In genomic region chr17:49908782-49909714, GRCh38 we compare ENCODE assay signal across 20 cellular contexts. TPM values are rescaled to one million over a fixed set of nuclear protein-coding genes. Genes with fewer than 3 reads are reported as not detected.
DNase-seq lines count a peak whose midpoint lies in the region; ATAC-seq, FAIRE-seq and TF ChIP-seq lines count a peak whose summit lies in the region.
"Had no signal": no experiment of that assay in that cellular context is flagged by ENCODE, and none has a peak within 500 bp of the region (broad histone marks: within the 10 kb centered on the region; RNA-seq: fewer than 3 reads in every experiment).

No MANE protein-coding gene starts in this region.

- H4K20me1 ChIP-seq in GM12878 (ENCODE audit: control insufficient read depth, insufficient read depth), result no peaks in the 10 kb centered on the region

- peak overlapping the region; percentile 31 for H3K4me3 Mint-ChIP-seq in activated naive CD8-positive, alpha-beta T cell
- no peak overlapping the region for H3K4me3 Mint-ChIP-seq in activated naive CD8-positive, alpha-beta T cell treated with anti-CD3 and anti-CD28 coated beads for 36 hours
- H3K4me3 Mint-ChIP-seq in mesothelial cell of epicardium, result peak overlapping the region; percentile 52

- no peaks in the 10 kb centered on the region for H3K4me1 ChIP-seq in GM12878 (ENCODE audit: control insufficient read depth, insufficient read depth, low read length)

- DNase-seq in activated naive CD8-positive, alpha-beta T cell treated with anti-CD3 and anti-CD28 coated beads for 36 hours, result no peak
- DNase-seq in GM12878 (ENCODE audit: low read depth, low spot score), result no peak
- DNase-seq in mesothelial cell of epicardium (ENCODE audit: low spot score in 2 of 2, unreplicated experiment in 2 of 2), result no peak
- DNase-seq in urothelium cell line (ENCODE audit: low spot score), result no peak
- DNase-seq in dedifferentiated amniotic fluid mesenchymal stem cell (ENCODE audit: extremely low spot score), result no peak
- no peak for DNase-seq in T1000 (lab: John Stamatoyannopoulos, UW)
- DNase-seq: 8988T, COR-L47, DMS153, NCI-H1436, NCI-H2107, NCI-H510A had no signal

- H3K9me3 ChIP-seq in GM12878 (replicated peaks; ENCODE audit: control insufficient read depth, insufficient read depth, low read length), result no peaks in the 10 kb centered on the region

- H3K27ac Mint-ChIP-seq in activated naive CD8-positive, alpha-beta T cell, result no peak overlapping the region
- no peak overlapping the region for H3K27ac Mint-ChIP-seq in activated naive CD8-positive, alpha-beta T cell treated with anti-CD3 and anti-CD28 coated beads for 36 hours
- no peak overlapping the region for H3K27ac Mint-ChIP-seq in mesothelial cell of epicardium

- no peaks in the 10 kb centered on the region for H3K79me2 ChIP-seq in GM12878 (ENCODE audit: control insufficient read depth, insufficient read depth, low read length)

- H2AFZ ChIP-seq in GM12878 (ENCODE audit: control insufficient read depth, low read depth, low read length), result no peak overlapping the region

- peaks cover 10% of the 10 kb centered on the region for H3K4me1 Mint-ChIP-seq in activated naive CD8-positive, alpha-beta T cell (ENCODE audit: low read depth)
- H3K4me1 Mint-ChIP-seq in activated naive CD8-positive, alpha-beta T cell treated with anti-CD3 and anti-CD28 coated beads for 36 hours, result peaks cover 6% of the 10 kb centered on the region
- peaks cover 38% of the 10 kb centered on the region for H3K4me1 Mint-ChIP-seq in mesothelial cell of epicardium

- POLR2A ChIA-PET in GM12878 (lab: Charles Lee), result no interaction called here

- no peak for TF ChIP-seq EP300 in GM12878 (IDR thresholded peaks at IDR 0.05; ENCODE audit: borderline replicate concordance in 1 of 2, control insufficient read depth in 1 of 2, low read depth in 2 of 2, low read length in 2 of 2)

- SMC1A ChIA-PET in GM12878 (lab: Charles Lee; ENCODE audit: uncharacterized antibody, unreplicated experiment), result no interaction called here

- FAIRE-seq in GM12878 (lab: Jason Lieb, UNC), result no peak
- peak; percentile 92 for FAIRE-seq in urothelium cell line (lab: Jason Lieb, UNC)
- FAIRE-seq: GM12892, K562 had no signal

- 25% methylated on average over 23 of the region's 23 CpGs for WGBS in GM12878 (ENCODE audit: insufficient coverage, insufficient replicate concordance, low lambda C conversion rate, missing lambda C conversion rate)

- in situ Hi-C loops in GM12878 (cut with MboI), result no loop called here

- H3K27ac ChIP-seq in GM12878 (ENCODE audit: control insufficient read depth, insufficient read depth), result no peak overlapping the region
- H3K27ac ChIP-seq: C4-2B, RWPE1, SJSA1 had no signal

- no peaks in the 10 kb centered on the region for H3K36me3 ChIP-seq in GM12878 (ENCODE audit: control insufficient read depth in 2 of 2, insufficient read depth in 2 of 2, low read length in 1 of 2)
- H3K36me3 ChIP-seq: SJSA1 had no signal

- H3K36me3 Mint-ChIP-seq in activated naive CD8-positive, alpha-beta T cell, result peaks cover 4% of the 10 kb centered on the region
- H3K36me3 Mint-ChIP-seq in activated naive CD8-positive, alpha-beta T cell treated with anti-CD3 and anti-CD28 coated beads for 36 hours, result no peaks in the 10 kb centered on the region
- H3K36me3 Mint-ChIP-seq in mesothelial cell of epicardium, result no peaks in the 10 kb centered on the region

- no peak for TF ChIP-seq CTCF in GM12878 (IDR thresholded peaks at IDR 0.05 in 2 of 3, conservative IDR thresholded peaks at IDR 0.05 in 1 of 3; ENCODE audit: control insufficient read depth in 2 of 3, extremely low read depth in 1 of 3, insufficient read depth in 1 of 3, low read depth in 3 of 3, low read length in 3 of 3)
- no peak for TF ChIP-seq CTCF in mesothelial cell of epicardium (IDR thresholded peaks at IDR 0.05; ENCODE audit: unreplicated experiment)

- no TSS peak for BruUV-seq in GM12878 (replicated peaks; lab: Mats Ljungman, UMichigan)

- no peak overlapping the region for H3K4me3 ChIP-seq in GM12878
- H3K4me3 ChIP-seq: K562, SJSA1 had no signal

- no peak for TF ChIP-seq POLR2A in GM12878 (IDR thresholded peaks at IDR 0.05; ENCODE audit: low read depth, low read length)

- no peak overlapping the region for H3K9ac ChIP-seq in GM12878 (ENCODE audit: control insufficient read depth, insufficient read depth, low read length)

- ATAC-seq in GM12878 (no peak), HG03196 (IDR thresholded peaks at IDR 0.05; ENCODE audit: unreplicated experiment) (no peak)
- ATAC-seq: HCT116, K562 had no signal

- no peak for TF ChIP-seq RAD21 in GM12878 (IDR thresholded peaks at IDR 0.05; ENCODE audit: insufficient read depth, low read depth, low read length)

- CTCF ChIA-PET in GM12878 (lab: Yijun Ruan, JAX), result interaction anchor here (0.7 to 1.2 kb wide), 2 partner anchors 47 to 89 kb away, joined by 3 read pairs; no protein-coding TSS in a partner anchor

- H3K9me3 Mint-ChIP-seq in activated naive CD8-positive, alpha-beta T cell (ENCODE audit: low read depth), result no peaks in the 10 kb centered on the region
- no peaks in the 10 kb centered on the region for H3K9me3 Mint-ChIP-seq in activated naive CD8-positive, alpha-beta T cell treated with anti-CD3 and anti-CD28 coated beads for 36 hours
- H3K9me3 Mint-ChIP-seq in mesothelial cell of epicardium, result no peaks in the 10 kb centered on the region

- H3K27me3 Mint-ChIP-seq in activated naive CD8-positive, alpha-beta T cell, result peaks cover 37% of the 10 kb centered on the region
- H3K27me3 Mint-ChIP-seq in activated naive CD8-positive, alpha-beta T cell treated with anti-CD3 and anti-CD28 coated beads for 36 hours, result peaks cover 89% of the 10 kb centered on the region
- peaks cover 63% of the 10 kb centered on the region for H3K27me3 Mint-ChIP-seq in mesothelial cell of epicardium (ENCODE audit: low read depth)

- peaks cover 12 to 26% of the 10 kb centered on the region in 2 experiments; a peak in 3 of 4 replicates for H3K27me3 ChIP-seq in GM12878 (replicated peaks in 1 of 2; ENCODE audit: control insufficient read depth in 2 of 2, insufficient read depth in 2 of 2, low read length in 1 of 2)

- intact Hi-C loops in GM12878 (cut with micrococcal nuclease; ENCODE audit: unreplicated experiment), result no loop called here

- H3K4me2 ChIP-seq in GM12878 (ENCODE audit: control insufficient read depth, insufficient read depth), result no peak overlapping the region

- RAD21 ChIA-PET in GM12878 (lab: Charles Lee; ENCODE audit: unreplicated experiment), result no interaction called here

TF ChIP-seq in GM12878, 131 proteins besides CTCF, POLR2A, EP300 and RAD21 (continues in another document):
- TF ChIP-seq WRNIP1 (IDR thresholded peaks at IDR 0.05; ENCODE audit: borderline replicate concordance, low read depth, low read length), result no peak
- TF ChIP-seq ZBTB4 (CRISPR knock-in tag; IDR thresholded peaks at IDR 0.05), result no peak
- no peak for TF ChIP-seq RUNX3 (IDR thresholded peaks at IDR 0.05; ENCODE audit: low read length)

RNA-seq across cellular contexts. Expression of gene DLX4, which starts 59.9 kb away (rescaled TPM):
- under 1 TPM; 0.62 to 0.70 TPM for total RNA-seq in activated naive CD8-positive, alpha-beta T cell treated with anti-CD3 and anti-CD28 coated beads for 36 hours
- total RNA-seq in GM12878 (2013; cell fraction: nucleolus; rRNA removed), result not detected in 2 replicates
- total RNA-seq in GM12878 (2014; rRNA removed) (0.17 TPM in 1 of 2 replicates, not detected in the other), GM12878 (2014; rRNA removed; fragmentation: Illumina TruSeq; extraction: Trizol) (0.09 TPM in 1 of 2 replicates, not detected in the other), GM12878 (2021) (0.23 and 0.43 TPM in 2 replicates), mesothelial cell of epicardium (2.6 to 2.8 TPM (median 2.7 TPM) in 3 replicates)
- not detected for polyA plus RNA-seq in GM12878 (2011; ENCODE audit: low read depth)
- polyA plus RNA-seq in GM12878 (2011; rRNA removed) (0.15 and 0.26 TPM in 2 replicates), GM12878 (2014; fragmentation: Illumina TruSeq; extraction: Trizol) (0.13 and 0.24 TPM in 2 replicates), GM12878 (2014; fragmentation: Nextera tagmentation; extraction: Ambion mirVana) (under 1 TPM; 0.05 to 0.09 TPM), GM12878 (2014; rRNA removed) (0.29 and 0.43 TPM in 2 replicates), GM12878 (2016; fragmentation: Nextera tagmentation; extraction: Ambion mirVana) (under 1 TPM; 0.13 to 0.16 TPM)
- 0.16 and 0.27 TPM in 2 replicates for polyA plus RNA-seq in GM12878 (2011; cell fraction: cytosol; rRNA removed)
- polyA plus RNA-seq in GM12878 (2011; cell fraction: nucleus; rRNA removed), result 3.0 and 3.2 TPM in 2 replicates
- polyA plus RNA-seq in GM12878 (2012), result 0.34 and 0.39 TPM in 2 replicates
- polyA minus RNA-seq in GM12878 (2011; rRNA and poly(A)+ RNA removed), result 0.21 TPM in 1 of 2 replicates, not detected in the other
- not detected in 2 replicates for polyA minus RNA-seq in GM12878 (2011; cell fraction: cytosol; rRNA and poly(A)+ RNA removed)
- polyA minus RNA-seq in GM12878 (2011; cell fraction: nucleus; rRNA and poly(A)+ RNA removed), result not detected in 2 replicates
- total RNA-seq: SJSA1 had no signal
